Comparison of ENCODE assay signal across 1 cellular context in genomic region chr20:32551693-32552092, GRCh38.
TF ChIP-seq lines count a peak whose summit lies in the region.

No MANE protein-coding gene starts in this region.

TF ChIP-seq in HepG2, 621 proteins besides CTCF, POLR2A, EP300 and RAD21 (continued from another document and continues in another):
- no peak for TF ChIP-seq MLX (CRISPR knock-in tag; IDR thresholded peaks at IDR 0.05)
- TF ChIP-seq, protein P1, sequence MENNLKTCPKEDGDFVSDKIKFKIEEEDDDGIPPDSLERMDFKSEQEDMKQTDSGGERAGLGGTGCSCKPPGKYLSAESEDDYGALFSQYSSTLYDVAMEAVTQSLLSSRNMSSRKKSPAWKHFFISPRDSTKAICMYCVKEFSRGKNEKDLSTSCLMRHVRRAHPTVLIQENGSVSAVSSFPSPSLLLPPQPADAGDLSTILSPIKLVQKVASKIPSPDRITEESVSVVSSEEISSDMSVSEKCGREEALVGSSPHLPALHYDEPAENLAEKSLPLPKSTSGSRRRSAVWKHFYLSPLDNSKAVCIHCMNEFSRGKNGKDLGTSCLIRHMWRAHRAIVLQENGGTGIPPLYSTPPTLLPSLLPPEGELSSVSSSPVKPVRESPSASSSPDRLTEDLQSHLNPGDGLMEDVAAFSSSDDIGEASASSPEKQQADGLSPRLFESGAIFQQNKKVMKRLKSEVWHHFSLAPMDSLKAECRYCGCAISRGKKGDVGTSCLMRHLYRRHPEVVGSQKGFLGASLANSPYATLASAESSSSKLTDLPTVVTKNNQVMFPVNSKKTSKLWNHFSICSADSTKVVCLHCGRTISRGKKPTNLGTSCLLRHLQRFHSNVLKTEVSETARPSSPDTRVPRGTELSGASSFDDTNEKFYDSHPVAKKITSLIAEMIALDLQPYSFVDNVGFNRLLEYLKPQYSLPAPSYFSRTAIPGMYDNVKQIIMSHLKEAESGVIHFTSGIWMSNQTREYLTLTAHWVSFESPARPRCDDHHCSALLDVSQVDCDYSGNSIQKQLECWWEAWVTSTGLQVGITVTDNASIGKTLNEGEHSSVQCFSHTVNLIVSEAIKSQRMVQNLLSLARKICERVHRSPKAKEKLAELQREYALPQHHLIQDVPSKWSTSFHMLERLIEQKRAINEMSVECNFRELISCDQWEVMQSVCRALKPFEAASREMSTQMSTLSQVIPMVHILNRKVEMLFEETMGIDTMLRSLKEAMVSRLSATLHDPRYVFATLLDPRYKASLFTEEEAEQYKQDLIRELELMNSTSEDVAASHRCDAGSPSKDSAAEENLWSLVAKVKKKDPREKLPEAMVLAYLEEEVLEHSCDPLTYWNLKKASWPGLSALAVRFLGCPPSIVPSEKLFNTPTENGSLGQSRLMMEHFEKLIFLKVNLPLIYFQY (CRISPR knock-in tag; IDR thresholded peaks at IDR 0.05; ENCODE audit: borderline replicate concordance), result no peak
- TF ChIP-seq RCOR2 (CRISPR knock-in tag; IDR thresholded peaks at IDR 0.05), result peak; percentile 86
- TF ChIP-seq ATAD3A (CRISPR knock-in tag; IDR thresholded peaks at IDR 0.05), result no peak
- TF ChIP-seq DNMT1 (CRISPR knock-in tag; IDR thresholded peaks at IDR 0.05), result no peak
- peak; percentile 87 for TF ChIP-seq HNF4A (CRISPR knock-in tag; IDR thresholded peaks at IDR 0.05)
- TF ChIP-seq TCF7 (IDR thresholded peaks at IDR 0.05; ENCODE audit: low read depth), result no peak
- TF ChIP-seq, protein P2, sequence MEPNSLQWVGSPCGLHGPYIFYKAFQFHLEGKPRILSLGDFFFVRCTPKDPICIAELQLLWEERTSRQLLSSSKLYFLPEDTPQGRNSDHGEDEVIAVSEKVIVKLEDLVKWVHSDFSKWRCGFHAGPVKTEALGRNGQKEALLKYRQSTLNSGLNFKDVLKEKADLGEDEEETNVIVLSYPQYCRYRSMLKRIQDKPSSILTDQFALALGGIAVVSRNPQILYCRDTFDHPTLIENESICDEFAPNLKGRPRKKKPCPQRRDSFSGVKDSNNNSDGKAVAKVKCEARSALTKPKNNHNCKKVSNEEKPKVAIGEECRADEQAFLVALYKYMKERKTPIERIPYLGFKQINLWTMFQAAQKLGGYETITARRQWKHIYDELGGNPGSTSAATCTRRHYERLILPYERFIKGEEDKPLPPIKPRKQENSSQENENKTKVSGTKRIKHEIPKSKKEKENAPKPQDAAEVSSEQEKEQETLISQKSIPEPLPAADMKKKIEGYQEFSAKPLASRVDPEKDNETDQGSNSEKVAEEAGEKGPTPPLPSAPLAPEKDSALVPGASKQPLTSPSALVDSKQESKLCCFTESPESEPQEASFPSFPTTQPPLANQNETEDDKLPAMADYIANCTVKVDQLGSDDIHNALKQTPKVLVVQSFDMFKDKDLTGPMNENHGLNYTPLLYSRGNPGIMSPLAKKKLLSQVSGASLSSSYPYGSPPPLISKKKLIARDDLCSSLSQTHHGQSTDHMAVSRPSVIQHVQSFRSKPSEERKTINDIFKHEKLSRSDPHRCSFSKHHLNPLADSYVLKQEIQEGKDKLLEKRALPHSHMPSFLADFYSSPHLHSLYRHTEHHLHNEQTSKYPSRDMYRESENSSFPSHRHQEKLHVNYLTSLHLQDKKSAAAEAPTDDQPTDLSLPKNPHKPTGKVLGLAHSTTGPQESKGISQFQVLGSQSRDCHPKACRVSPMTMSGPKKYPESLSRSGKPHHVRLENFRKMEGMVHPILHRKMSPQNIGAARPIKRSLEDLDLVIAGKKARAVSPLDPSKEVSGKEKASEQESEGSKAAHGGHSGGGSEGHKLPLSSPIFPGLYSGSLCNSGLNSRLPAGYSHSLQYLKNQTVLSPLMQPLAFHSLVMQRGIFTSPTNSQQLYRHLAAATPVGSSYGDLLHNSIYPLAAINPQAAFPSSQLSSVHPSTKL (CRISPR knock-in tag; IDR thresholded peaks at IDR 0.05), result peak; percentile 89
- no peak for TF ChIP-seq EEA1 (CRISPR knock-in tag; IDR thresholded peaks at IDR 0.05; ENCODE audit: borderline replicate concordance)
- peak; percentile 76 for TF ChIP-seq CEBPG (CRISPR knock-in tag; IDR thresholded peaks at IDR 0.05)
- TF ChIP-seq RARA (CRISPR knock-in tag; IDR thresholded peaks at IDR 0.05), result peak; percentile 87
- TF ChIP-seq, protein P3, sequence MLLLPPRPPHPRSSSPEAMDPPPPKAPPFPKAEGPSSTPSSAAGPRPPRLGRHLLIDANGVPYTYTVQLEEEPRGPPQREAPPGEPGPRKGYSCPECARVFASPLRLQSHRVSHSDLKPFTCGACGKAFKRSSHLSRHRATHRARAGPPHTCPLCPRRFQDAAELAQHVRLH (CRISPR knock-in tag; IDR thresholded peaks at IDR 0.05; ENCODE audit: borderline replicate concordance, low read depth), result 0 out of 2 replicates have a peak, but pooled peaks have one; percentile 55
- peak; percentile 66; the same call in 1 of the 2 replicates for TF ChIP-seq PHF21A (CRISPR knock-in tag; IDR thresholded peaks at IDR 0.05)
- no peak for TF ChIP-seq HCFC1 (IDR thresholded peaks at IDR 0.05; ENCODE audit: low read depth, low read length)
- no peak for TF ChIP-seq XBP1 (CRISPR knock-in tag; IDR thresholded peaks at IDR 0.05)
- peak; percentile 74; the same call in 1 of the 2 replicates for TF ChIP-seq SPEN (CRISPR knock-in tag; IDR thresholded peaks at IDR 0.05; ENCODE audit: low read depth)
- TF ChIP-seq ZNF552 (CRISPR knock-in tag; IDR thresholded peaks at IDR 0.05; ENCODE audit: borderline replicate concordance), result no peak
- TF ChIP-seq HMG20A (CRISPR knock-in tag; IDR thresholded peaks at IDR 0.05; ENCODE audit: borderline replicate concordance), result 0 out of 2 replicates have a peak, but pooled peaks have one; percentile 27
- TF ChIP-seq KAT8 (CRISPR knock-in tag; IDR thresholded peaks at IDR 0.05), result peak; percentile 44; the same call in 1 of the 2 replicates
- TF ChIP-seq SAP130 (CRISPR knock-in tag; IDR thresholded peaks at IDR 0.05; ENCODE audit: low read depth), result peak; percentile 61
- TF ChIP-seq, protein P4, sequence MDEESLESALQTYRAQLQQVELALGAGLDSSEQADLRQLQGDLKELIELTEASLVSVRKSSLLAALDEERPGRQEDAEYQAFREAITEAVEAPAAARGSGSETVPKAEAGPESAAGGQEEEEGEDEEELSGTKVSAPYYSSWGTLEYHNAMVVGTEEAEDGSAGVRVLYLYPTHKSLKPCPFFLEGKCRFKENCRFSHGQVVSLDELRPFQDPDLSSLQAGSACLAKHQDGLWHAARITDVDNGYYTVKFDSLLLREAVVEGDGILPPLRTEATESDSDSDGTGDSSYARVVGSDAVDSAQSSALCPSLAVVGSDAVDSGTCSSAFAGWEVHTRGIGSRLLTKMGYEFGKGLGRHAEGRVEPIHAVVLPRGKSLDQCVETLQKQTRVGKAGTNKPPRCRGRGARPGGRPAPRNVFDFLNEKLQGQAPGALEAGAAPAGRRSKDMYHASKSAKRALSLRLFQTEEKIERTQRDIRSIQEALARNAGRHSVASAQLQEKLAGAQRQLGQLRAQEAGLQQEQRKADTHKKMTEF (CRISPR knock-in tag; IDR thresholded peaks at IDR 0.05), result peak; percentile 68; the same call in 1 of the 2 replicates
- peak; percentile 72 for TF ChIP-seq PHF5A (CRISPR knock-in tag; IDR thresholded peaks at IDR 0.05; ENCODE audit: low read depth, unreplicated experiment)
- peak; percentile 41 for TF ChIP-seq ASH2L (IDR thresholded peaks at IDR 0.05; ENCODE audit: insufficient read length, low read depth, low read length)
- TF ChIP-seq PCBP2 (optimal IDR thresholded peaks at IDR 0.05; ENCODE audit: low read depth, low read length, poor library complexity, severe bottlenecking), result peak; percentile 17
- TF ChIP-seq, protein P5, sequence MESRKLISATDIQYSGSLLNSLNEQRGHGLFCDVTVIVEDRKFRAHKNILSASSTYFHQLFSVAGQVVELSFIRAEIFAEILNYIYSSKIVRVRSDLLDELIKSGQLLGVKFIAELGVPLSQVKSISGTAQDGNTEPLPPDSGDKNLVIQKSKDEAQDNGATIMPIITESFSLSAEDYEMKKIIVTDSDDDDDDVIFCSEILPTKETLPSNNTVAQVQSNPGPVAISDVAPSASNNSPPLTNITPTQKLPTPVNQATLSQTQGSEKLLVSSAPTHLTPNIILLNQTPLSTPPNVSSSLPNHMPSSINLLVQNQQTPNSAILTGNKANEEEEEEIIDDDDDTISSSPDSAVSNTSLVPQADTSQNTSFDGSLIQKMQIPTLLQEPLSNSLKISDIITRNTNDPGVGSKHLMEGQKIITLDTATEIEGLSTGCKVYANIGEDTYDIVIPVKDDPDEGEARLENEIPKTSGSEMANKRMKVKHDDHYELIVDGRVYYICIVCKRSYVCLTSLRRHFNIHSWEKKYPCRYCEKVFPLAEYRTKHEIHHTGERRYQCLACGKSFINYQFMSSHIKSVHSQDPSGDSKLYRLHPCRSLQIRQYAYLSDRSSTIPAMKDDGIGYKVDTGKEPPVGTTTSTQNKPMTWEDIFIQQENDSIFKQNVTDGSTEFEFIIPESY (CRISPR knock-in tag; IDR thresholded peaks at IDR 0.05), result 0 out of 2 replicates have a peak, but pooled peaks have one; percentile 35
- TF ChIP-seq TEAD3 (CRISPR knock-in tag; optimal IDR thresholded peaks at IDR 0.05; ENCODE audit: borderline replicate concordance), result peak; percentile 99
- 0 out of 2 replicates have a peak, but pooled peaks have one; percentile 69 for TF ChIP-seq KDM1A (CRISPR knock-in tag; IDR thresholded peaks at IDR 0.05)
- peak; percentile 65; the same call in 1 of the 2 replicates for TF ChIP-seq ZNF331 (CRISPR knock-in tag; IDR thresholded peaks at IDR 0.05)
- TF ChIP-seq ZNF205 (CRISPR knock-in tag; IDR thresholded peaks at IDR 0.05), result 0 out of 2 replicates have a peak, but pooled peaks have one; percentile 32
- 0 out of 2 replicates have a peak, but pooled peaks have one; percentile 56 for TF ChIP-seq RFXANK (CRISPR knock-in tag; IDR thresholded peaks at IDR 0.05)
- TF ChIP-seq, protein P6, sequence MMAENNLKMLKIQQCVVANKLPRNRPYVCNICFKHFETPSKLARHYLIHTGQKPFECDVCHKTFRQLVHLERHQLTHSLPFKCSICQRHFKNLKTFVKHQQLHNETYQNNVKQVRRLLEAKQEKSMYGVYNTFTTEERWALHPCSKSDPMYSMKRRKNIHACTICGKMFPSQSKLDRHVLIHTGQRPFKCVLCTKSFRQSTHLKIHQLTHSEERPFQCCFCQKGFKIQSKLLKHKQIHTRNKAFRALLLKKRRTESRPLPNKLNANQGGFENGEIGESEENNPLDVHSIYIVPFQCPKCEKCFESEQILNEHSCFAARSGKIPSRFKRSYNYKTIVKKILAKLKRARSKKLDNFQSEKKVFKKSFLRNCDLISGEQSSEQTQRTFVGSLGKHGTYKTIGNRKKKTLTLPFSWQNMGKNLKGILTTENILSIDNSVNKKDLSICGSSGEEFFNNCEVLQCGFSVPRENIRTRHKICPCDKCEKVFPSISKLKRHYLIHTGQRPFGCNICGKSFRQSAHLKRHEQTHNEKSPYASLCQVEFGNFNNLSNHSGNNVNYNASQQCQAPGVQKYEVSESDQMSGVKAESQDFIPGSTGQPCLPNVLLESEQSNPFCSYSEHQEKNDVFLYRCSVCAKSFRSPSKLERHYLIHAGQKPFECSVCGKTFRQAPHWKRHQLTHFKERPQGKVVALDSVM (CRISPR knock-in tag; IDR thresholded peaks at IDR 0.05), result peak; percentile 100
- TF ChIP-seq NR2F6 (IDR thresholded peaks at IDR 0.05), result peak; percentile 47; the same call in 1 of the 2 replicates
- peak; percentile 87 for TF ChIP-seq NR2F6 (CRISPR knock-in tag; IDR thresholded peaks at IDR 0.05)
- TF ChIP-seq ZNF121 (CRISPR knock-in tag; IDR thresholded peaks at IDR 0.05), result peak; percentile 88
- peak; percentile 15 to 67; a peak in 2 of 4 replicates for TF ChIP-seq NR2F1 (CRISPR knock-in tag; IDR thresholded peaks at IDR 0.05)
- peak; percentile 98 for TF ChIP-seq SALL1 (CRISPR knock-in tag; IDR thresholded peaks at IDR 0.05)
- TF ChIP-seq FOSL2 (CRISPR knock-in tag; IDR thresholded peaks at IDR 0.05), result 0 out of 2 replicates have a peak, but pooled peaks have one; percentile 20
- no peak for TF ChIP-seq ZNF850 (CRISPR knock-in tag; conservative IDR thresholded peaks at IDR 0.05)
- TF ChIP-seq IRF2 (CRISPR knock-in tag; IDR thresholded peaks at IDR 0.05), result peak; percentile 69
- no peak for TF ChIP-seq ZNF253 (CRISPR knock-in tag; IDR thresholded peaks at IDR 0.05; ENCODE audit: borderline replicate concordance)
- TF ChIP-seq SOX5 (CRISPR knock-in tag; IDR thresholded peaks at IDR 0.05; ENCODE audit: borderline replicate concordance), result peak; percentile 41; the same call in 1 of the 2 replicates
- peak; percentile 51; the same call in 1 of the 2 replicates for TF ChIP-seq ZMYM2 (CRISPR knock-in tag; IDR thresholded peaks at IDR 0.05)
- TF ChIP-seq ATF2 (CRISPR knock-in tag; IDR thresholded peaks at IDR 0.05), result 0 out of 2 replicates have a peak, but pooled peaks have one; percentile 43
- TF ChIP-seq ZNF746 (CRISPR knock-in tag; IDR thresholded peaks at IDR 0.05), result 0 out of 2 replicates have a peak, but pooled peaks have one; percentile 44
- TF ChIP-seq RXRB (CRISPR knock-in tag; IDR thresholded peaks at IDR 0.05; ENCODE audit: borderline replicate concordance), result peak; percentile 53; the same call in 1 of the 2 replicates
- 0 out of 2 replicates have a peak, but pooled peaks have one; percentile 56 for TF ChIP-seq PITX1 (CRISPR knock-in tag; IDR thresholded peaks at IDR 0.05)
- TF ChIP-seq PAF1 (CRISPR knock-in tag; IDR thresholded peaks at IDR 0.05), result no peak
- TF ChIP-seq, protein P7, sequence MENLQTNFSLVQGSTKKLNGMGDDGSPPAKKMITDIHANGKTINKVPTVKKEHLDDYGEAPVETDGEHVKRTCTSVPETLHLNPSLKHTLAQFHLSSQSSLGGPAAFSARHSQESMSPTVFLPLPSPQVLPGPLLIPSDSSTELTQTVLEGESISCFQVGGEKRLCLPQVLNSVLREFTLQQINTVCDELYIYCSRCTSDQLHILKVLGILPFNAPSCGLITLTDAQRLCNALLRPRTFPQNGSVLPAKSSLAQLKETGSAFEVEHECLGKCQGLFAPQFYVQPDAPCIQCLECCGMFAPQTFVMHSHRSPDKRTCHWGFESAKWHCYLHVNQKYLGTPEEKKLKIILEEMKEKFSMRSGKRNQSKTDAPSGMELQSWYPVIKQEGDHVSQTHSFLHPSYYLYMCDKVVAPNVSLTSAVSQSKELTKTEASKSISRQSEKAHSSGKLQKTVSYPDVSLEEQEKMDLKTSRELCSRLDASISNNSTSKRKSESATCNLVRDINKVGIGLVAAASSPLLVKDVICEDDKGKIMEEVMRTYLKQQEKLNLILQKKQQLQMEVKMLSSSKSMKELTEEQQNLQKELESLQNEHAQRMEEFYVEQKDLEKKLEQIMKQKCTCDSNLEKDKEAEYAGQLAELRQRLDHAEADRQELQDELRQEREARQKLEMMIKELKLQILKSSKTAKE (CRISPR knock-in tag; IDR thresholded peaks at IDR 0.05; ENCODE audit: borderline replicate concordance), result no peak
- TF ChIP-seq ZFP41 (CRISPR knock-in tag; IDR thresholded peaks at IDR 0.05; ENCODE audit: borderline replicate concordance), result no peak
